In genomic region chr10:110393866-110394265, GRCh38 we compare ENCODE assay signal across 2 cellular contexts.
TF ChIP-seq lines count a peak whose summit lies in the region.

No MANE protein-coding gene starts in this region.

TF ChIP-seq in IMR-90, 13 proteins besides CTCF, POLR2A, EP300 and RAD21:
- TF ChIP-seq FOS (IDR thresholded peaks at IDR 0.05; ENCODE audit: low read depth, low read length) (no peak), MXI1 (IDR thresholded peaks at IDR 0.05; ENCODE audit: borderline replicate concordance, low read depth, low read length) (no peak), RFX5 (IDR thresholded peaks at IDR 0.05; ENCODE audit: low read depth, low read length) (no peak), BHLHE40 (IDR thresholded peaks at IDR 0.05; ENCODE audit: low read depth, low read length) (no peak), RCOR1 (IDR thresholded peaks at IDR 0.05; ENCODE audit: insufficient replicate concordance, low read length) (no peak), CHD1 (IDR thresholded peaks at IDR 0.05; ENCODE audit: low read depth, low read length) (no peak), ELK1 (IDR thresholded peaks at IDR 0.05; ENCODE audit: borderline replicate concordance, low read depth, low read length) (no peak), MAZ (IDR thresholded peaks at IDR 0.05; ENCODE audit: borderline replicate concordance, low read depth, low read length) (no peak), USF2 (IDR thresholded peaks at IDR 0.05; ENCODE audit: low read depth, low read length) (no peak), SMC3 (IDR thresholded peaks at IDR 0.05; ENCODE audit: low read depth, low read length) (no peak), NFE2L2 (IDR thresholded peaks at IDR 0.05; ENCODE audit: low read depth, low read length) (no peak), CEBPB (IDR thresholded peaks at IDR 0.05; ENCODE audit: low read depth, low read length) (no peak), MAFK (IDR thresholded peaks at IDR 0.05; ENCODE audit: low read depth, low read length) (no peak)
TF ChIP-seq in IMR-90: peak in this region for 0.

TF ChIP-seq in H1, 55 proteins besides CTCF, POLR2A, EP300 and RAD21:
- TF ChIP-seq EGR1 (IDR thresholded peaks at IDR 0.05; ENCODE audit: borderline replicate concordance, low read depth, low read length) (no peak), MAFK (IDR thresholded peaks at IDR 0.05; ENCODE audit: low read depth, low read length) (no peak), CEBPB (IDR thresholded peaks at IDR 0.05; ENCODE audit: low read depth, low read length) (no peak), E2F6 (IDR thresholded peaks at IDR 0.05) (no peak), ASH2L (IDR thresholded peaks at IDR 0.05; ENCODE audit: low read length) (no peak), TCF12 (IDR thresholded peaks at IDR 0.05; ENCODE audit: low read depth, low read length) (no peak), USF2 (IDR thresholded peaks at IDR 0.05; ENCODE audit: low read length) (no peak), CHD2 (IDR thresholded peaks at IDR 0.05; ENCODE audit: low read length) (no peak), NRF1 (IDR thresholded peaks at IDR 0.05; ENCODE audit: low read depth, low read length) (no peak), TAF7 (optimal IDR thresholded peaks at IDR 0.05; ENCODE audit: borderline replicate concordance, low read depth, low read length) (no peak), RXRA (IDR thresholded peaks at IDR 0.05; ENCODE audit: insufficient read depth, low read depth, low read length) (no peak), TEAD4 (IDR thresholded peaks at IDR 0.05; ENCODE audit: low read depth, low read length) (no peak), BCL11A (IDR thresholded peaks at IDR 0.05; ENCODE audit: low read depth in 2 of 2, low read length in 2 of 2) (no peak)
